In genomic region chr17:29585080-29585751, GRCh38 we compare ENCODE assay signal across 8 cellular contexts. TPM values are rescaled to one million over a fixed set of nuclear protein-coding genes. Genes with fewer than 3 reads are reported as not detected.
A peak's percentile ranks its signal among the peaks of the same experiment; 100 is the strongest.
DNase-seq lines count a peak whose midpoint lies in the region; ATAC-seq, FAIRE-seq and TF ChIP-seq lines count a peak whose summit lies in the region.

No MANE protein-coding gene starts in this region.

- H3K79me2 ChIP-seq in endothelial cell of umbilical vein (ENCODE audit: control insufficient read depth, insufficient read depth, low read length): peaks cover 73% of the 10 kb centered on the region

- BruUV-seq in endothelial cell of umbilical vein (replicated peaks; lab: Mats Ljungman, UMichigan): TSS peak; percentile 88

- H3K27ac ChIP-seq in endothelial cell of umbilical vein (ENCODE audit: insufficient read depth, low read depth, low read length): peak overlapping the region; percentile 96
- peak overlapping the region; percentile 56 for H3K27ac ChIP-seq in skeletal muscle tissue (ENCODE audit: low read depth, low read length)

- H3K9ac ChIP-seq in endothelial cell of umbilical vein (replicated peaks; ENCODE audit: extremely low read depth, insufficient read depth, low read length) (peak overlapping the region; percentile 72), skeletal muscle tissue (ENCODE audit: low read depth in 1 of 3, low read length in 3 of 3) (peak overlapping the region; percentile 12 to 70 (median 47))

- no peaks in the 10 kb centered on the region for H4K20me1 ChIP-seq in endothelial cell of umbilical vein (replicated peaks; ENCODE audit: control insufficient read depth, extremely low read depth, insufficient read depth, low read length)

- peak; percentile 95 for FAIRE-seq in endothelial cell of umbilical vein (lab: Jason Lieb, UNC)

- DNase-seq in GM12864 (ENCODE audit: low read depth) (no peak), T-helper 9 cell (peak; percentile 24), endothelial cell of umbilical vein (ENCODE audit: low read depth, low spot score) (peak; percentile 57), mesenteric fat pad (ENCODE audit: low spot score) (no peak)

- H2AFZ ChIP-seq in endothelial cell of umbilical vein (ENCODE audit: low read depth, low read length): no peak overlapping the region

- intact Hi-C loops in endothelial cell of umbilical vein (cut with micrococcal nuclease): loop anchor here (5.0 kb wide), 1 partner anchor 193 kb away; the partner anchor contains the start of gene TAOK1

- no peak for ATAC-seq in HG02610 (IDR thresholded peaks at IDR 0.05; ENCODE audit: unreplicated experiment)
- no peak for ATAC-seq in GM19395 (IDR thresholded peaks at IDR 0.05; ENCODE audit: unreplicated experiment)
- no peak for ATAC-seq in HG03139 (IDR thresholded peaks at IDR 0.05; ENCODE audit: unreplicated experiment)

- H3K36me3 ChIP-seq in endothelial cell of umbilical vein (ENCODE audit: control insufficient read depth in 2 of 2, extremely low read depth in 1 of 2, insufficient read depth in 2 of 2, low read length in 2 of 2): peaks cover 6 to 21% of the 10 kb centered on the region in 2 experiments
- peaks cover 5 to 18% (median 13%) of the 10 kb centered on the region in 3 donors for H3K36me3 ChIP-seq in skeletal muscle tissue (ENCODE audit: control insufficient read depth in 3 of 3, insufficient read depth in 3 of 3, low read length in 3 of 3)

- TF ChIP-seq POLR2A in endothelial cell of umbilical vein (IDR thresholded peaks at IDR 0.05; ENCODE audit: low read depth, low read length): peak; percentile 79

- H3K4me3 ChIP-seq in GM12864 (ENCODE audit: low read depth, low read length): no peak overlapping the region; the same call in 1 of the 2 replicates
- H3K4me3 ChIP-seq in endothelial cell of umbilical vein (replicated peaks in 1 of 3; ENCODE audit: insufficient read depth in 1 of 3, low read depth in 1 of 3, low read length in 3 of 3): peak overlapping the region in 1 of 3 experiments; percentile 38
- peak overlapping the region; percentile 18 to 64 (median 62) for H3K4me3 ChIP-seq in skeletal muscle tissue (ENCODE audit: low read length in 3 of 3)

- CTCF ChIA-PET in endothelial cell of umbilical vein (lab: Charles Lee): interaction anchor here (0.9 to 4.2 kb wide), 5 partner anchors 9 to 32 kb away, joined by 3 to 27 read pairs (median 4); no protein-coding TSS in a partner anchor

- peak; percentile 61 for TF ChIP-seq CTCF in GM12864 (IDR thresholded peaks at IDR 0.05; ENCODE audit: low read depth, low read length, missing control alignments)
- TF ChIP-seq CTCF in endothelial cell of umbilical vein (IDR thresholded peaks at IDR 0.05; ENCODE audit: extremely low read depth in 1 of 2, insufficient read depth in 1 of 2, low read depth in 1 of 2, low read length in 2 of 2): peak in 1 of 2 donors; percentile 53

- H3K9me3 ChIP-seq in endothelial cell of umbilical vein (replicated peaks; ENCODE audit: control insufficient read depth, insufficient read depth, low read length) (no peaks in the 10 kb centered on the region), skeletal muscle tissue (ENCODE audit: control insufficient read depth in 3 of 3, low read length in 3 of 3) (no peaks in the 10 kb centered on the region)

- POLR2A ChIA-PET in endothelial cell of umbilical vein (lab: Charles Lee): no interaction called here

- peak overlapping the region; percentile 86 for H3K4me2 ChIP-seq in endothelial cell of umbilical vein (ENCODE audit: insufficient read depth, low read length)

- H3K4me1 ChIP-seq in endothelial cell of umbilical vein (ENCODE audit: control insufficient read depth, extremely low read depth, insufficient read depth, low read length) (peaks cover 51% of the 10 kb centered on the region), skeletal muscle tissue (ENCODE audit: control insufficient read depth in 3 of 3, insufficient read depth in 3 of 3, low read length in 3 of 3) (peaks cover 65 to 83% (median 72%) of the 10 kb centered on the region in 3 donors)

- dilution Hi-C loops in endothelial cell of umbilical vein (cut with MboI; ENCODE audit: extremely low pct_ligation_motif_present, low sequenced_read_pairs): no loop called here

- H3K9me1 ChIP-seq in endothelial cell of umbilical vein (replicated peaks; ENCODE audit: control insufficient read depth, extremely low read depth, insufficient read depth, low read length): no peaks in the 10 kb centered on the region

- no peaks in the 10 kb centered on the region for H3K27me3 ChIP-seq in endothelial cell of umbilical vein (ENCODE audit: control insufficient read depth in 2 of 2, insufficient read depth in 2 of 2, low read length in 2 of 2)
- no peaks in the 10 kb centered on the region for H3K27me3 ChIP-seq in skeletal muscle tissue (ENCODE audit: control insufficient read depth in 3 of 3, insufficient read depth in 3 of 3, low read length in 3 of 3)

TF ChIP-seq in endothelial cell of umbilical vein, 7 proteins besides CTCF, POLR2A, EP300 and RAD21:
- no peak for TF ChIP-seq MAX (IDR thresholded peaks at IDR 0.05; ENCODE audit: insufficient read depth, insufficient read length)
- peak; percentile 16 for TF ChIP-seq JUN (IDR thresholded peaks at IDR 0.05; ENCODE audit: borderline replicate concordance, insufficient read depth, insufficient read length, low read depth)
- peak; percentile 54 for TF ChIP-seq FOS (IDR thresholded peaks at IDR 0.05; ENCODE audit: borderline replicate concordance, insufficient read depth, low read length)
- TF ChIP-seq POLR2AphosphoS5 (IDR thresholded peaks at IDR 0.05; ENCODE audit: insufficient read depth, low read depth, low read length): peak; percentile 85

RNA-seq across cellular contexts. Expression of gene GIT1, which starts 4.2 kb away (rescaled TPM):
- total RNA-seq in endothelial cell of umbilical vein (82.0 and 92.5 TPM in 2 replicates), skeletal muscle tissue (11.0 TPM), mesenteric fat pad (47.7 TPM)
- 75.5 and 97.5 TPM in 2 replicates for polyA plus RNA-seq in endothelial cell of umbilical vein
- 74.6 and 75.7 TPM in 2 replicates for polyA plus RNA-seq in endothelial cell of umbilical vein (2011; cell fraction: cytosol; rRNA removed)
- 118 and 146 TPM in 2 replicates for polyA plus RNA-seq in endothelial cell of umbilical vein (2011; cell fraction: nucleus; rRNA removed)
- 63.1 and 66.3 TPM in 2 replicates for polyA plus RNA-seq in endothelial cell of umbilical vein (2012)
- 63.9 and 96.6 TPM in 2 replicates for polyA minus RNA-seq in endothelial cell of umbilical vein
- 44.4 TPM for polyA minus RNA-seq in endothelial cell of umbilical vein (2011; cell fraction: cytosol; rRNA and poly(A)+ RNA removed)
- polyA minus RNA-seq in endothelial cell of umbilical vein (2011; cell fraction: nucleus; rRNA and poly(A)+ RNA removed): 40.9 and 60.4 TPM in 2 replicates

RNA-seq across cellular contexts. Expression of gene ANKRD13B, which starts 7.7 kb away (rescaled TPM):
- total RNA-seq in endothelial cell of umbilical vein (21.1 and 22.8 TPM in 2 replicates), skeletal muscle tissue (9.4 TPM), mesenteric fat pad (11.5 TPM)
- polyA plus RNA-seq in endothelial cell of umbilical vein: 23.2 and 26.7 TPM in 2 replicates
- polyA plus RNA-seq in endothelial cell of umbilical vein (2011; cell fraction: cytosol; rRNA removed): 10.5 and 15.8 TPM in 2 replicates
- polyA plus RNA-seq in endothelial cell of umbilical vein (2011; cell fraction: nucleus; rRNA removed): 92.5 and 94.8 TPM in 2 replicates
- polyA plus RNA-seq in endothelial cell of umbilical vein (2012): 25.3 and 34.7 TPM in 2 replicates
- polyA minus RNA-seq in endothelial cell of umbilical vein: 15.5 and 20.3 TPM in 2 replicates
- 21.3 TPM for polyA minus RNA-seq in endothelial cell of umbilical vein (2011; cell fraction: cytosol; rRNA and poly(A)+ RNA removed)
- 17.8 and 28.5 TPM in 2 replicates for polyA minus RNA-seq in endothelial cell of umbilical vein (2011; cell fraction: nucleus; rRNA and poly(A)+ RNA removed)

RNA-seq across cellular contexts. Expression of gene TP53I13, which starts 16.7 kb away (rescaled TPM):
- 33.8 and 41.1 TPM in 2 replicates for total RNA-seq in endothelial cell of umbilical vein
- polyA plus RNA-seq in endothelial cell of umbilical vein: 42.7 and 72.3 TPM in 2 replicates
- 19.3 and 35.8 TPM in 2 replicates for polyA plus RNA-seq in endothelial cell of umbilical vein (2011; cell fraction: cytosol; rRNA removed)
- polyA plus RNA-seq in endothelial cell of umbilical vein (2011; cell fraction: nucleus; rRNA removed): 93.1 and 99.6 TPM in 2 replicates
- 22.6 and 36.1 TPM in 2 replicates for polyA plus RNA-seq in endothelial cell of umbilical vein (2012)
- polyA minus RNA-seq in endothelial cell of umbilical vein: 12.9 and 23.4 TPM in 2 replicates
- polyA minus RNA-seq in endothelial cell of umbilical vein (2011; cell fraction: cytosol; rRNA and poly(A)+ RNA removed): 18.9 TPM
- polyA minus RNA-seq in endothelial cell of umbilical vein (2011; cell fraction: nucleus; rRNA and poly(A)+ RNA removed): 7.2 and 21.1 TPM in 2 replicates
- 26.1 TPM for total RNA-seq in skeletal muscle tissue
- 75.2 TPM for total RNA-seq in mesenteric fat pad

RNA-seq across cellular contexts. Expression of gene ABHD15, which starts 18.4 kb away (rescaled TPM):
- total RNA-seq in endothelial cell of umbilical vein (5.6 and 5.9 TPM in 2 replicates), skeletal muscle tissue (5.2 TPM), mesenteric fat pad (38.3 TPM)
- polyA plus RNA-seq in endothelial cell of umbilical vein: 3.8 and 4.7 TPM in 2 replicates
- 3.7 and 4.2 TPM in 2 replicates for polyA plus RNA-seq in endothelial cell of umbilical vein (2011; cell fraction: cytosol; rRNA removed)
- 3.1 and 3.4 TPM in 2 replicates for polyA plus RNA-seq in endothelial cell of umbilical vein (2011; cell fraction: nucleus; rRNA removed)
- 6.1 TPM in 2 replicates for polyA plus RNA-seq in endothelial cell of umbilical vein (2012)
- 5.5 and 8.6 TPM in 2 replicates for polyA minus RNA-seq in endothelial cell of umbilical vein
- 7.7 TPM for polyA minus RNA-seq in endothelial cell of umbilical vein (2011; cell fraction: cytosol; rRNA and poly(A)+ RNA removed)
- polyA minus RNA-seq in endothelial cell of umbilical vein (2011; cell fraction: nucleus; rRNA and poly(A)+ RNA removed): 1.8 and 2.7 TPM in 2 replicates

RNA-seq across cellular contexts. Expression of gene CORO6, which starts 37.5 kb away (rescaled TPM):
- 7.8 and 10.7 TPM in 2 replicates for total RNA-seq in endothelial cell of umbilical vein
- polyA plus RNA-seq in endothelial cell of umbilical vein: 14.7 and 22.0 TPM in 2 replicates
- 1.5 and 3.2 TPM in 2 replicates for polyA plus RNA-seq in endothelial cell of umbilical vein (2011; cell fraction: cytosol; rRNA removed)
- polyA plus RNA-seq in endothelial cell of umbilical vein (2011; cell fraction: nucleus; rRNA removed): 151 and 191 TPM in 2 replicates
- polyA plus RNA-seq in endothelial cell of umbilical vein (2012): 4.1 and 8.8 TPM in 2 replicates
- polyA minus RNA-seq in endothelial cell of umbilical vein: 11.2 and 17.2 TPM in 2 replicates
- 0.82 TPM for polyA minus RNA-seq in endothelial cell of umbilical vein (2011; cell fraction: cytosol; rRNA and poly(A)+ RNA removed)
- polyA minus RNA-seq in endothelial cell of umbilical vein (2011; cell fraction: nucleus; rRNA and poly(A)+ RNA removed): 14.9 and 17.6 TPM in 2 replicates
- total RNA-seq in skeletal muscle tissue: 43.3 TPM
- 7.1 TPM for total RNA-seq in mesenteric fat pad

Comparison
In these comparisons a context has a peak if more than half of its experiments do, and no peak if none do; other contexts are left out.
1. DNase-seq: peak in T-helper 9 cell (single experiment) and endothelial cell of umbilical vein (single experiment); none in GM12864 (single experiment) and mesenteric fat pad (single experiment).